8 cellular contexts compared by ENCODE assay signal in genomic region chr1:11730429-11730861, GRCh38. TPM values are rescaled to one million over a fixed set of nuclear protein-coding genes. Genes with fewer than 3 reads are reported as not detected.
DNase-seq lines count a peak whose midpoint lies in the region; ATAC-seq and TF ChIP-seq lines count a peak whose summit lies in the region.

No MANE protein-coding gene starts in this region.

- no peak overlapping the region for H3K4me3 ChIP-seq in HEK293 (ENCODE audit: low read depth, low read length)
- H3K4me3 ChIP-seq in neural progenitor cell, result no peak overlapping the region

- no peak for ATAC-seq in GM18907 (IDR thresholded peaks at IDR 0.05; ENCODE audit: unreplicated experiment)
- no peak for ATAC-seq in HG03196 (IDR thresholded peaks at IDR 0.05; ENCODE audit: unreplicated experiment)

- peaks cover 20% of the 10 kb centered on the region for H3F3A ChIP-seq in neural progenitor cell (ENCODE audit: low read depth)

- H3K79me2 ChIP-seq in neural progenitor cell (ENCODE audit: low read depth), result no peaks in the 10 kb centered on the region

- no peaks in the 10 kb centered on the region for H4K20me1 ChIP-seq in neural progenitor cell (ENCODE audit: low read depth)

- H3K36me3 ChIP-seq in HEK293 (ENCODE audit: control insufficient read depth in 2 of 2, insufficient read depth in 1 of 2, low read length in 2 of 2) (no peaks in the 10 kb centered on the region), neural progenitor cell (no peaks in the 10 kb centered on the region)

- peaks cover 48% of the 10 kb centered on the region for H3K4me1 Mint-ChIP-seq in neural progenitor cell

- H3K27me3 Mint-ChIP-seq in neural progenitor cell (ENCODE audit: insufficient read depth, low read depth), result peaks cover 13% of the 10 kb centered on the region

- H2AFZ ChIP-seq in neural progenitor cell (replicated peaks), result no peak overlapping the region

- CTCF ChIA-PET in HEK293 (lab: Yijun Ruan, JAX) (interaction anchor here (1.3 kb wide), 1 partner anchor 11 kb away, joined by 4 read pairs; no protein-coding TSS in a partner anchor), RWPE1 (lab: Yijun Ruan, JAX) (no interaction called here)

- no peak for TF ChIP-seq CTCF in HEK293 (tag by site-specific recombination; IDR thresholded peaks at IDR 0.05)
- TF ChIP-seq CTCF in RWPE1 (conservative IDR thresholded peaks at IDR 0.05; ENCODE audit: low read depth), result no peak
- no peak for TF ChIP-seq CTCF in neural progenitor cell (IDR thresholded peaks at IDR 0.05)

- POLR2A ChIA-PET in HEK293 (lab: Yijun Ruan, JAX) (no interaction called here), RWPE1 (lab: Yijun Ruan, JAX; ENCODE audit: low non-redundant PET) (no interaction called here)

- no peaks in the 10 kb centered on the region for H3K9me3 ChIP-seq in HEK293 (ENCODE audit: control insufficient read depth, insufficient read depth, low read depth, low read length)
- no peaks in the 10 kb centered on the region for H3K9me3 ChIP-seq in neural progenitor cell (ENCODE audit: low read depth)

- DNase-seq in RWPE1 (ENCODE audit: low spot score) (no peak), dermis blood vessel endothelial cell (peak; percentile 63), neural progenitor cell (ENCODE audit: low spot score) (no peak), glomerular visceral epithelial cell (ENCODE audit: extremely low spot score) (no peak)
- no peak for DNase-seq in stimulated activated CD8-positive, alpha-beta memory T cell treated with anti-CD3 and anti-CD28 coated beads, Interleukin-4, amount 100 ng/mL, for 48 hours

- H3K4me1 ChIP-seq in HEK293 (ENCODE audit: control insufficient read depth, insufficient read depth, low read length) (no peaks in the 10 kb centered on the region), neural progenitor cell (peaks cover 18% of the 10 kb centered on the region)

- H3K4me2 ChIP-seq in neural progenitor cell, result no peak overlapping the region

- no peak overlapping the region for H3K27ac ChIP-seq in HEK293 (ENCODE audit: extremely low read depth, low read depth, low read length)
- peak overlapping the region; percentile 82 for H3K27ac ChIP-seq in RWPE1
- H3K27ac ChIP-seq in neural progenitor cell, result no peak overlapping the region

- peak overlapping the region; percentile 60 for H3K4me3 Mint-ChIP-seq in neural progenitor cell

- no peaks in the 10 kb centered on the region for H3K9me3 Mint-ChIP-seq in neural progenitor cell

- no peak overlapping the region for H3K9ac ChIP-seq in neural progenitor cell

- H3K27me3 ChIP-seq in neural progenitor cell, result no peaks in the 10 kb centered on the region

- H3K27ac Mint-ChIP-seq in neural progenitor cell, result peak overlapping the region; percentile 85

- no peaks in the 10 kb centered on the region for H3K36me3 Mint-ChIP-seq in neural progenitor cell

TF ChIP-seq in HEK293, 187 proteins besides CTCF, POLR2A, EP300 and RAD21:
- TF ChIP-seq ZNF394 (tag by site-specific recombination; IDR thresholded peaks at IDR 0.05; ENCODE audit: borderline replicate concordance) (peak; percentile 85; the same call in 1 of the 2 replicates), ZNF133 (tag by site-specific recombination; IDR thresholded peaks at IDR 0.05) (no peak)

RNA-seq across cellular contexts. Expression of gene AGTRAP, which starts 5.5 kb away (rescaled TPM):
- 47.5 and 57.1 TPM in 2 replicates for total RNA-seq in dermis blood vessel endothelial cell
- total RNA-seq in neural progenitor cell (ENCODE audit: low replicate concordance), result 12.4 and 67.7 TPM in 2 replicates

RNA-seq across cellular contexts. Expression of gene C1orf167, which starts 31.5 kb away (rescaled TPM):
- total RNA-seq in dermis blood vessel endothelial cell (0.05 TPM in 1 of 2 replicates, not detected in the other), neural progenitor cell (ENCODE audit: low replicate concordance) (0.22 TPM in 1 of 2 replicates, not detected in the other)

RNA-seq across cellular contexts. Expression of gene DRAXIN, which starts 38.9 kb away (rescaled TPM):
- 0.14 and 0.17 TPM in 2 replicates for total RNA-seq in dermis blood vessel endothelial cell
- 27.1 and 31.3 TPM in 2 replicates for total RNA-seq in neural progenitor cell (ENCODE audit: low replicate concordance)

RNA-seq across cellular contexts. Expression of gene MAD2L2, which starts 49.5 kb away (rescaled TPM):
- total RNA-seq in dermis blood vessel endothelial cell, result 34.9 and 45.3 TPM in 2 replicates
- 108 and 164 TPM in 2 replicates for total RNA-seq in neural progenitor cell (ENCODE audit: low replicate concordance)

Comparison
In these comparisons a context has a peak if more than half of its experiments do, and no peak if none do; other contexts are left out.
1. RNA of gene DRAXIN, which starts 38.9 kb away (total RNA-seq): 27.1 to 31.3 TPM in neural progenitor cell; 0.14 to 0.17 TPM in dermis blood vessel endothelial cell; every median in the first group is over 10 times any median in the second.